ENCODE assay signal across 17 cellular contexts in the genomic region with DNA sequence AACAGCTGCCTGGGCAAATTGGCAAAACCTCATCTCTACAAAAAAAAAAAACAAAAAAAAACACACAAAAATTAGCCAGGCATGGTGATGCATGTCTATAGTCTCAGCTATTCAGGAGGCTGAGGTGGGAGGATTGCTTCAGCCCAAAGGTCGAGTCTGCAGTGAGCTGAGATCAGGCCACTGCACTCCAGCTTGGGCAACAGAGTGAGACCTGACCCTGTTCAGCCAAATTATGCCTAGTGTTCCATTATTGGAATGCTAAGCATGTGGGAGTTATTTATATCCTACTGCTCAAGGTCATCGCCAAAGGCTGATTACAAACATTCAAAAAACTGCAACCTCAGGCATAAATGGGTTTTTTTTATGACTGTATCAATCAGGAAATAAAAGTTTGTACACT.
"Had no signal": no experiment of that assay in that cellular context is flagged by ENCODE, and none has a peak within 500 bp of the region (broad histone marks: within the 10 kb centered on the region; RNA-seq: fewer than 3 reads in every experiment).

No MANE protein-coding gene starts in this region.

- H3K9me3 ChIP-seq: colonic mucosa, esophagus squamous epithelium, gastroesophageal sphincter, prostate gland had no signal

- H3K4me2 ChIP-seq: smooth muscle cell had no signal

- H3K9ac ChIP-seq: parathyroid adenoma had no signal

- H2AFZ ChIP-seq: parathyroid adenoma had no signal

- H3K36me3 ChIP-seq: colonic mucosa, esophagus squamous epithelium, gastroesophageal sphincter, prostate gland had no signal

- H3K79me2 ChIP-seq: parathyroid adenoma had no signal

- FAIRE-seq: kidney had no signal

- H3K27me3 ChIP-seq: colonic mucosa, esophagus squamous epithelium, gastroesophageal sphincter had no signal

- H3K4me3 ChIP-seq: colonic mucosa, esophagus squamous epithelium, gastroesophageal sphincter, lung, prostate gland, smooth muscle cell had no signal

- DNase-seq: colonic mucosa; dermis blood vessel endothelial cell; esophagus squamous epithelium; foreskin fibroblast; kidney; naive B cell; occipital lobe; retina; stimulated activated CD4-positive, alpha-beta T cell treated with anti-CD3 and anti-CD28 coated beads, Interleukin-2, amount 100 ng/mL, for 48 hours; stimulated activated naive CD4-positive, alpha-beta T cell treated with Interleukin-2 at 50 U/mL for 16 hours; trophoblast cell had no signal

- ATAC-seq: gastroesophageal sphincter, left lobe of liver had no signal

- H3K4me1 ChIP-seq: colonic mucosa, esophagus squamous epithelium, gastroesophageal sphincter, parathyroid adenoma, prostate gland had no signal

- H3K27ac ChIP-seq: colonic mucosa, esophagus squamous epithelium, gastroesophageal sphincter, parathyroid adenoma, prostate gland had no signal
